Comparison of ENCODE assay signal across 21 cellular contexts in genomic region chr4:151911970-151912369, GRCh38.
"Had no signal": no experiment of that assay in that cellular context is flagged by ENCODE, and none has a peak within 500 bp of the region (broad histone marks: within the 10 kb centered on the region; RNA-seq: fewer than 3 reads in every experiment).

No MANE protein-coding gene starts in this region.

- H3K27me3 ChIP-seq: left lung, ovary, spleen, suprapubic skin, transverse colon, upper lobe of right lung, uterus had no signal

- H3K4me1 ChIP-seq: left lung, psoas muscle, spleen, suprapubic skin, transverse colon, upper lobe of right lung, uterus had no signal

- H3K4me3 ChIP-seq: coronary artery, left lung, ovary, psoas muscle, skin epidermis, spleen, suprapubic skin, transverse colon, upper lobe of right lung, uterus had no signal

- ATAC-seq: effector memory CD8-positive, alpha-beta T cell; left cardiac atrium; left lung; naive thymus-derived CD4-positive, alpha-beta T cell; psoas muscle; right cardiac atrium; stimulated activated naive B cell treated with anti-CD40 and anti-IgM and Interleukin-4, amounts not matched to agents 10 μg/mL and 1 μg/mL and 100 μg/mL, for 72 hours; upper lobe of right lung had no signal

- DNase-seq: effector memory CD8-positive, alpha-beta T cell; erythroblast; kidney; left cardiac atrium; left lung; mesenchymal stem cell; naive thymus-derived CD4-positive, alpha-beta T cell; occipital lobe; ovary; posterior cingulate gyrus; psoas muscle; right cardiac atrium; spleen; stimulated activated CD4-positive, alpha-beta T cell treated with anti-CD3 and anti-CD28 coated beads, Interleukin-4, amount 100 ng/mL, for 4 hours; stimulated activated naive B cell treated with anti-CD40 and anti-IgM and Interleukin-4, amounts not matched to agents 10 μg/mL and 1 μg/mL and 100 μg/mL, for 72 hours; transverse colon; upper lobe of right lung; uterus had no signal

- H3K9me3 ChIP-seq: left lung, ovary, psoas muscle, transverse colon, upper lobe of right lung, uterus had no signal

- H3K27ac ChIP-seq: coronary artery, left lung, ovary, psoas muscle, skin epidermis, spleen, suprapubic skin, transverse colon, upper lobe of right lung, uterus had no signal

- H3K36me3 ChIP-seq: left lung, ovary, spleen, suprapubic skin, transverse colon, upper lobe of right lung, uterus had no signal
